Comparison of ENCODE assay signal across 24 cellular contexts in the genomic region with DNA sequence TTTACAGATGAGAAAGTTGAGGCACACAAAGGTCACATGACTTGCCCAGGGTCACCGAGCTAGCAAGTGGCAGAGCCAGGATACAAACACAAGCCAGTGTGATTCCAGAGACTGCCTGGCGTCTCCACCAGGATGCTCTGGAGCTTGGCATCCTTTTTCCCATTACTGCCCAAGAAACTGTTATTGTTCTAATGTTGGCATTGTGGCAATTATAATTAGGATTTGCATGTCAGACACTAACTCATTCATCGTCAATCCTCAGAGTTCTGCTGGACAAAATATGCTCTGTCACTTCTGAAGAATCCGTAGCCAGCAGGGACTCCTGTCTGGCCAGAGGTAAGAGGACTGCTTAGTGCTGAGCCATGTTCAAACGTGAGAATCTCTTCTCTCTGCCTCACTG.
"Had no signal": no experiment of that assay in that cellular context is flagged by ENCODE, and none has a peak within 500 bp of the region (broad histone marks: within the 10 kb centered on the region; RNA-seq: fewer than 3 reads in every experiment).

No MANE protein-coding gene starts in this region.

- H3K4me1 ChIP-seq: left lung, lower lobe of right lung, pancreas, psoas muscle, right lobe of liver, uterus had no signal

- ATAC-seq: left colon; left lung; lower lobe of right lung; mucosa of descending colon; naive thymus-derived CD4-positive, alpha-beta T cell; natural killer cell treated with Interleukin-12 subunit alpha and Interleukin-12 subunit beta and Interleukin-15 and Interleukin-18, amount 100 ng/mL, for 72 hours; pancreas; psoas muscle; right lobe of liver; stimulated activated memory B cell treated with anti-CD40 and anti-IgM and Interleukin-4, amounts not matched to agents 10 μg/mL and 1 μg/mL and 100 μg/mL, for 72 hours; stimulated activated naive CD8-positive, alpha-beta T cell treated with anti-CD3 and anti-CD28 coated beads, Interleukin-15, amount 100 ng/mL, for 72 hours had no signal

- H3K4me3 ChIP-seq: left lung, lower lobe of right lung, mucosa of descending colon, pancreas, psoas muscle, right atrium auricular region, right lobe of liver, smooth muscle cell, tibial nerve, uterus had no signal

- H3K9me3 ChIP-seq: left lung, lower lobe of right lung, mucosa of descending colon, pancreas, psoas muscle, right atrium auricular region, right lobe of liver, tibial nerve, uterus had no signal

- H3K4me2 ChIP-seq: smooth muscle cell had no signal

- DNase-seq: immature natural killer cell; kidney; left colon; left lung; lower lobe of right lung; mammary epithelial cell; mucosa of descending colon; naive thymus-derived CD4-positive, alpha-beta T cell; pancreas; psoas muscle; right lobe of liver; stimulated activated CD4-positive, alpha-beta T cell treated with anti-CD3 and anti-CD28 coated beads, Interleukin-1b, Interleukin-23, amount 100 ng/mL, for 48 hours; stimulated activated CD4-positive, alpha-beta T cell treated with anti-CD3 and anti-CD28 coated beads, Interleukin-2, amount 100 ng/mL, for 48 hours; stimulated activated CD4-positive, alpha-beta T cell treated with anti-CD3 and anti-CD28 coated beads, Interleukin-4, amount 100 ng/mL, for 4 hours; stimulated activated CD8-positive, alpha-beta memory T cell treated with anti-CD3 and anti-CD28 coated beads, Interleukin-4, amount 100 ng/mL, for 48 hours; stimulated activated naive CD4-positive, alpha-beta T cell treated with Interleukin-2 at 50 U/mL for 16 hours; stimulated activated naive CD8-positive, alpha-beta T cell treated with anti-CD3 and anti-CD28 coated beads, Interleukin-15, amount 100 ng/mL, for 72 hours; uterus had no signal

- FAIRE-seq: islet of Langerhans, kidney, pancreas had no signal

- H3K27ac ChIP-seq: left lung, lower lobe of right lung, pancreas, psoas muscle, right atrium auricular region, right lobe of liver, tibial nerve, uterus had no signal

- H3K27me3 ChIP-seq: pancreas, right atrium auricular region, right lobe of liver, uterus had no signal

- H3K36me3 ChIP-seq: left lung, lower lobe of right lung, pancreas, right atrium auricular region, right lobe of liver, tibial nerve, uterus had no signal
